In the genomic region with DNA sequence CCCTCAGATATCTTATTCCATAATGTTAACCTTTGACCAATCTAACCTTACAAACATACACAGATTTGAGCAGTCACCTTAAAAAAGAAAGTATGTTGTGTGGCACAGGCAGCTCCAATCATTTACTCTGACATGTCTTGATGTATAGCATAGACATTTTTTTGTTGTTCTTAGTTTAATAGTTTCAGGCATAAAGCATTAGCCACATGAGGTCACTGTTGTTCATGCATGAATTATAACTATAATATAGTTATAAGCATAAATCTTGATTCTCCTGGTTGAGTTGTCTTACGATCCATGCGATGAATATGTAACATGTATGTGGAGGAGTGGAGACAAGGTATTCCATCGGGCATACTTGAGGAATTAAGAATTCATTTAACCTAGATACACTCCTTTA, we compare ENCODE assay signal across 11 cellular contexts. TPM values are rescaled to one million over a fixed set of nuclear protein-coding genes. Genes with fewer than 3 reads are reported as not detected.
A peak's percentile ranks its signal among the peaks of the same experiment; 100 is the strongest.
DNase-seq lines count a peak whose midpoint lies in the region; ATAC-seq, FAIRE-seq and TF ChIP-seq lines count a peak whose summit lies in the region.
"Had no signal": no experiment of that assay in that cellular context is flagged by ENCODE, and none has a peak within 500 bp of the region (broad histone marks: within the 10 kb centered on the region; RNA-seq: fewer than 3 reads in every experiment).

No MANE protein-coding gene starts in this region.

- no peak overlapping the region for H3K4me3 ChIP-seq in cardiac muscle cell
- H3K4me3 ChIP-seq: heart left ventricle had no signal

- no peak overlapping the region for H3K27ac ChIP-seq in cardiac muscle cell
- H3K27ac ChIP-seq: heart left ventricle had no signal

- H3K4me1 ChIP-seq in cardiac muscle cell (ENCODE audit: low read depth): no peaks in the 10 kb centered on the region
- H3K4me1 ChIP-seq: heart left ventricle had no signal

- H3K27me3 ChIP-seq in cardiac muscle cell: no peaks in the 10 kb centered on the region
- H3K27me3 ChIP-seq: heart left ventricle had no signal

- peak; percentile 32 for TF ChIP-seq CTCF in cardiac muscle cell (IDR thresholded peaks at IDR 0.05; ENCODE audit: low read depth, low read length)

- no peak for ATAC-seq in Right ventricle myocardium inferior
- ATAC-seq: activated CD4-positive, alpha-beta T cell treated with anti-CD3 and anti-CD28 coated beads for 36 hours; heart left ventricle had no signal

- no peaks in the 10 kb centered on the region for H3K9me3 ChIP-seq in cardiac muscle cell (ENCODE audit: low read depth)
- H3K9me3 ChIP-seq: heart left ventricle had no signal

- intact Hi-C loops in Right ventricle myocardium inferior (cut with DNase I): no loop called here

- H3K36me3 ChIP-seq in cardiac muscle cell: no peaks in the 10 kb centered on the region
- H3K36me3 ChIP-seq: heart left ventricle had no signal

- FAIRE-seq in GM19239 (lab: Jason Lieb, UNC): no peak

- DNase-seq in cardiac muscle cell (ENCODE audit: low read depth in 1 of 2, low spot score in 1 of 2): peak in 1 of 2 donors; percentile 23
- no peak for DNase-seq in Right ventricle myocardium inferior (ENCODE audit: missing footprints)
- DNase-seq in NCI-H226: peak; percentile 3
- peak; percentile 24 for DNase-seq in cerebellum (ENCODE audit: low spot score)
- DNase-seq in stromal cell of bone marrow (ENCODE audit: low read depth): peak; percentile 3
- no peak for DNase-seq in NCI-H524 treated with DMSO at 0.1 percent for 48 hours (lab: John Stamatoyannopoulos, UW)
- no peak for DNase-seq in GM19239 (ENCODE audit: insufficient read length, low spot score)
- DNase-seq in HK-2 (ENCODE audit: unreplicated experiment): no peak
- DNase-seq: activated CD4-positive, alpha-beta T cell treated with anti-CD3 and anti-CD28 coated beads for 36 hours; CD4-positive, CD25-positive, alpha-beta regulatory T cell; heart left ventricle had no signal

RNA-seq across cellular contexts. Expression of gene NKAIN2, which starts 26.1 kb away (rescaled TPM):
- total RNA-seq in cardiac muscle cell: not detected in 2 replicates
- 0.22 and 0.25 TPM in 2 replicates for polyA plus RNA-seq in cardiac muscle cell
- 0.30 TPM for total RNA-seq in Right ventricle myocardium inferior
- total RNA-seq in cerebellum: 36.6 TPM
- total RNA-seq: activated CD4-positive, alpha-beta T cell treated with anti-CD3 and anti-CD28 coated beads for 36 hours; CD4-positive, CD25-positive, alpha-beta regulatory T cell had no signal
- polyA plus RNA-seq: CD4-positive, CD25-positive, alpha-beta regulatory T cell had no signal

Comparison
In these comparisons a context has a peak if more than half of its experiments do, and no peak if none do; other contexts are left out.
1. DNase-seq: peak in NCI-H226 (single experiment), cerebellum (single experiment) and stromal cell of bone marrow (single experiment); none in Right ventricle myocardium inferior (single experiment), NCI-H524 treated with DMSO at 0.1 percent for 48 hours (single experiment), GM19239 (single experiment) and HK-2 (single experiment).
2. RNA of gene NKAIN2, which starts 26.1 kb away (total RNA-seq): 36.6 TPM in cerebellum (single experiment); 0.30 TPM in Right ventricle myocardium inferior (single experiment) and not detected in cardiac muscle cell; every median in the first group is over 10 times any median in the second.